27 cellular contexts compared by ENCODE assay signal in the genomic region with DNA sequence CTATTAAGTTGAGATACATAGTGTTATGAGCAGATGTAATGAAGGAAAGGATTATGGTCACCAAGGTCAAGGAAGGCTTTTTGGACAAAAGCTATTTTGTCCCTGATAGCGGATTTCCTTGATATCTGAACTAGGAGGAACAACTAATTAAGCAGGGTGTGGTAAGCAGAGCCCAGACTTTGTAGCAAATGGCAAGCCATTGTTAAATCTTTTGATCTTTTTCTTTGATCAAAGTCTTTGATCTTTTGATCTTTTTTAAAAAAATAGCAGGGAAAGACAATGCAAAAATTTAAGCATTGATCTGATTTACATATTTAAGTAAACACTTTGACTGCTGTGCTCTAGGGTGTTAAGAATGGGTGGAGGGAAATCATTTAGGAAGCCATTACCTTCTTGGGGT.
"Had no signal": no experiment of that assay in that cellular context is flagged by ENCODE, and none has a peak within 500 bp of the region (broad histone marks: within the 10 kb centered on the region; RNA-seq: fewer than 3 reads in every experiment).

No MANE protein-coding gene starts in this region.

- H2AFZ ChIP-seq: neural progenitor cell, parathyroid adenoma had no signal

- H3K9me3 ChIP-seq: ovary, psoas muscle, right lobe of liver, sigmoid colon, stomach, thoracic aorta, thyroid gland, tibial nerve, upper lobe of left lung, vagina had no signal

- H3K4me3 Mint-ChIP-seq: nephron; neural progenitor cell; stimulated activated effector memory CD8-positive, alpha-beta T cell treated with anti-CD3 and anti-CD28 coated beads, Interleukin-12 subunit alpha, Interleukin-12 subunit beta, amount 100 ng/mL, for 72 hours; stimulated activated naive B cell treated with anti-CD40 and anti-IgM and Interleukin-4, amounts not matched to agents 10 μg/mL and 1 μg/mL and 100 μg/mL, for 72 hours; stimulated activated naive CD8-positive, alpha-beta T cell treated with anti-CD3 and anti-CD28 coated beads, Interleukin-15, Interleukin-2, amounts not matched to agents 100 ng/mL and 50 ng/mL, for 24 hours had no signal

- H3K9ac ChIP-seq: neural progenitor cell, parathyroid adenoma had no signal

- H3K9me3 Mint-ChIP-seq: nephron; neural progenitor cell; stimulated activated naive B cell treated with anti-CD40 and anti-IgM and Interleukin-4, amounts not matched to agents 10 μg/mL and 1 μg/mL and 100 μg/mL, for 72 hours; stimulated activated naive CD8-positive, alpha-beta T cell treated with anti-CD3 and anti-CD28 coated beads, Interleukin-15, Interleukin-2, amounts not matched to agents 100 ng/mL and 50 ng/mL, for 24 hours had no signal

- ATAC-seq: psoas muscle; right cardiac atrium; right lobe of liver; stimulated activated effector memory CD8-positive, alpha-beta T cell treated with anti-CD3 and anti-CD28 coated beads, Interleukin-12 subunit alpha, Interleukin-12 subunit beta, amount 100 ng/mL, for 72 hours; stimulated activated naive B cell treated with anti-CD40 and anti-IgM and Interleukin-4, amounts not matched to agents 10 μg/mL and 1 μg/mL and 100 μg/mL, for 72 hours had no signal

- H3K27me3 Mint-ChIP-seq: progenitor cell of endocrine pancreas; stimulated activated naive B cell treated with anti-CD40 and anti-IgM and Interleukin-4, amounts not matched to agents 10 μg/mL and 1 μg/mL and 100 μg/mL, for 72 hours; stimulated activated naive CD8-positive, alpha-beta T cell treated with anti-CD3 and anti-CD28 coated beads, Interleukin-15, Interleukin-2, amounts not matched to agents 100 ng/mL and 50 ng/mL, for 24 hours had no signal

- DNase-seq: occipital lobe; ovary; posterior cingulate gyrus; psoas muscle; right cardiac atrium; right lobe of liver; sigmoid colon; small intestine; stimulated activated CD4-positive, alpha-beta T cell treated with anti-CD3 and anti-CD28 coated beads, Interleukin-15, amount 100 ng/mL, for 24 hours; stimulated activated CD4-positive, alpha-beta T cell treated with anti-CD3 and anti-CD28 coated beads, Interleukin-2, amount 100 ng/mL, for 24 hours; stimulated activated CD4-positive, alpha-beta T cell treated with anti-CD3 and anti-CD28 coated beads, Interleukin-2, amount 100 ng/mL, for 48 hours; stimulated activated CD4-positive, alpha-beta T cell treated with anti-CD3 and anti-CD28 coated beads, Interleukin-4, amount 100 ng/mL, for 24 hours; stimulated activated naive B cell treated with anti-CD40 and anti-IgM and Interleukin-4, amounts not matched to agents 10 μg/mL and 1 μg/mL and 100 μg/mL, for 72 hours; stimulated activated naive CD4-positive, alpha-beta T cell treated with Interleukin-2 at 50 U/mL for 16 hours; stomach; thyroid gland; upper lobe of left lung had no signal

- H3K4me3 ChIP-seq: neural progenitor cell, ovary, psoas muscle, right lobe of liver, sigmoid colon, stomach, thoracic aorta, thyroid gland, tibial nerve, upper lobe of left lung, vagina had no signal

- H3K4me1 Mint-ChIP-seq: nephron, neural progenitor cell had no signal

- H3K27ac Mint-ChIP-seq: nephron; neural progenitor cell; progenitor cell of endocrine pancreas; stimulated activated effector memory CD8-positive, alpha-beta T cell treated with anti-CD3 and anti-CD28 coated beads, Interleukin-12 subunit alpha, Interleukin-12 subunit beta, amount 100 ng/mL, for 72 hours; stimulated activated naive B cell treated with anti-CD40 and anti-IgM and Interleukin-4, amounts not matched to agents 10 μg/mL and 1 μg/mL and 100 μg/mL, for 72 hours; stimulated activated naive CD8-positive, alpha-beta T cell treated with anti-CD3 and anti-CD28 coated beads, Interleukin-15, Interleukin-2, amounts not matched to agents 100 ng/mL and 50 ng/mL, for 24 hours had no signal

- H3K27me3 ChIP-seq: neural progenitor cell, ovary, right lobe of liver, sigmoid colon, stomach, thyroid gland, tibial nerve, upper lobe of left lung, vagina had no signal

- H3K4me2 ChIP-seq: neural progenitor cell had no signal

- H3K36me3 ChIP-seq: neural progenitor cell, ovary, right lobe of liver, sigmoid colon, stomach, thoracic aorta, thyroid gland, tibial nerve, upper lobe of left lung, vagina had no signal

- H3K27ac ChIP-seq: neural progenitor cell, ovary, parathyroid adenoma, psoas muscle, right lobe of liver, sigmoid colon, stomach, thoracic aorta, thyroid gland, tibial nerve, upper lobe of left lung, vagina had no signal

- H3K4me1 ChIP-seq: neural progenitor cell, parathyroid adenoma, psoas muscle, right lobe of liver, sigmoid colon, stomach, thyroid gland, tibial nerve, upper lobe of left lung, vagina had no signal

- H3K79me2 ChIP-seq: parathyroid adenoma had no signal

- H3K36me3 Mint-ChIP-seq: neural progenitor cell; stimulated activated effector memory CD8-positive, alpha-beta T cell treated with anti-CD3 and anti-CD28 coated beads, Interleukin-12 subunit alpha, Interleukin-12 subunit beta, amount 100 ng/mL, for 72 hours; stimulated activated naive B cell treated with anti-CD40 and anti-IgM and Interleukin-4, amounts not matched to agents 10 μg/mL and 1 μg/mL and 100 μg/mL, for 72 hours had no signal

- FAIRE-seq: small intestine, urothelium cell line had no signal
